In genomic region chr1:156493749-156494148, GRCh38 we compare ENCODE assay signal across 11 cellular contexts. TPM values are rescaled to one million over a fixed set of nuclear protein-coding genes. Genes with fewer than 3 reads are reported as not detected.
A peak's percentile ranks its signal among the peaks of the same experiment; 100 is the strongest.
DNase-seq lines count a peak whose midpoint lies in the region; ATAC-seq and TF ChIP-seq lines count a peak whose summit lies in the region.
"Had no signal": no experiment of that assay in that cellular context is flagged by ENCODE, and none has a peak within 500 bp of the region (broad histone marks: within the 10 kb centered on the region; RNA-seq: fewer than 3 reads in every experiment).

No MANE protein-coding gene starts in this region.

- H3K4me3 Mint-ChIP-seq in naive thymus-derived CD8-positive, alpha-beta T cell: peak overlapping the region; percentile 50 to 80 (median 58)
- H3K4me3 Mint-ChIP-seq in type B pancreatic cell: no peak overlapping the region

- H3K27me3 ChIP-seq in cardiac muscle cell: no peaks in the 10 kb centered on the region
- H3K27me3 ChIP-seq in ascending aorta: no peaks in the 10 kb centered on the region
- H3K27me3 ChIP-seq: BE2C had no signal

- H3K4me3 ChIP-seq in cardiac muscle cell: no peak overlapping the region
- peak overlapping the region; percentile 34 to 65 for H3K4me3 ChIP-seq in ascending aorta
- no peak overlapping the region for H3K4me3 ChIP-seq in urinary bladder (ENCODE audit: low read depth, low read length)

- no peak for ATAC-seq in left ventricle myocardium superior
- no peak for ATAC-seq in naive thymus-derived CD8-positive, alpha-beta T cell

- H3K36me3 ChIP-seq in cardiac muscle cell (no peaks in the 10 kb centered on the region), ascending aorta (peaks cover 0 to 9% of the 10 kb centered on the region in 2 donors), urinary bladder (ENCODE audit: insufficient read depth) (no peaks in the 10 kb centered on the region)

- POLR2A ChIA-PET in naive thymus-derived CD8-positive, alpha-beta T cell (lab: Charles Lee): interaction anchor here (1.5 to 15.0 kb wide), 3 partner anchors 5 to 88 kb away, joined by 3 to 359 read pairs (median 359); partner anchors contain the start of gene MEF2D

- H3K27ac ChIP-seq in cardiac muscle cell (peak overlapping the region; percentile 96), ascending aorta (peak overlapping the region; percentile 83 to 99), urinary bladder (ENCODE audit: low read depth) (peak overlapping the region; percentile 12)

- H3K4me1 Mint-ChIP-seq in naive thymus-derived CD8-positive, alpha-beta T cell: peaks cover 72 to 99% (median 99%) of the 10 kb centered on the region in 4 donors
- peaks cover 60% of the 10 kb centered on the region for H3K4me1 Mint-ChIP-seq in type B pancreatic cell (ENCODE audit: unreplicated experiment)

- TF ChIP-seq CTCF in cardiac muscle cell (IDR thresholded peaks at IDR 0.05; ENCODE audit: low read depth, low read length) (no peak), ascending aorta (IDR thresholded peaks at IDR 0.05) (no peak), type B pancreatic cell (conservative IDR thresholded peaks at IDR 0.05) (no peak)

- no peaks in the 10 kb centered on the region for H3K27me3 Mint-ChIP-seq in naive thymus-derived CD8-positive, alpha-beta T cell
- no peaks in the 10 kb centered on the region for H3K27me3 Mint-ChIP-seq in type B pancreatic cell

- H3K9me3 Mint-ChIP-seq in naive thymus-derived CD8-positive, alpha-beta T cell: no peaks in the 10 kb centered on the region
- no peaks in the 10 kb centered on the region for H3K9me3 Mint-ChIP-seq in type B pancreatic cell

- H3K36me3 Mint-ChIP-seq in naive thymus-derived CD8-positive, alpha-beta T cell: peaks cover 0 to 27% (median 4%) of the 10 kb centered on the region in 3 donors
- no peaks in the 10 kb centered on the region for H3K36me3 Mint-ChIP-seq in type B pancreatic cell

- H3K27ac Mint-ChIP-seq in naive thymus-derived CD8-positive, alpha-beta T cell: peak overlapping the region in 9 of 10 donors; percentile 69 to 99 (median 87)
- H3K27ac Mint-ChIP-seq in type B pancreatic cell: no peak overlapping the region

- H3K9me3 ChIP-seq in cardiac muscle cell (ENCODE audit: low read depth) (no peaks in the 10 kb centered on the region), ascending aorta (no peaks in the 10 kb centered on the region)
- H3K9me3 ChIP-seq: BE2C had no signal

- intact Hi-C loops in left ventricle myocardium superior (cut with micrococcal nuclease): no loop called here
- intact Hi-C loops in ascending aorta (cut with DNase I): no loop called here

- H3K4me1 ChIP-seq in cardiac muscle cell (ENCODE audit: low read depth) (peaks cover 93% of the 10 kb centered on the region), ascending aorta (peaks cover 67 to 97% of the 10 kb centered on the region in 2 donors), urinary bladder (ENCODE audit: insufficient read depth) (peaks cover 6% of the 10 kb centered on the region)

- DNase-seq in cardiac muscle cell (ENCODE audit: low read depth in 1 of 2, low spot score in 1 of 2): no peak
- no peak for DNase-seq in left ventricle myocardium superior
- DNase-seq in ascending aorta (ENCODE audit: low spot score in 2 of 2): no peak
- DNase-seq in naive thymus-derived CD8-positive, alpha-beta T cell: no peak
- no peak for DNase-seq in type B pancreatic cell (ENCODE audit: extremely low spot score, unreplicated experiment)
- DNase-seq in stimulated activated CD4-positive, alpha-beta T cell treated with anti-CD3 and anti-CD28 coated beads, Interleukin-4, amount 100 ng/mL, for 1 hour: no peak
- DNase-seq in NCI-H1436 (lab: John Stamatoyannopoulos, UW): no peak
- DNase-seq: activated naive CD4-positive, alpha-beta T cell treated with Interleukin-2 at 50 U/mL for 16 hours; BE2C; NCI-H1105 treated with DMSO at 0.1 percent for 48 hours had no signal

RNA-seq across cellular contexts. Expression of gene MEF2D, which starts 6.8 kb away (rescaled TPM):
- total RNA-seq in cardiac muscle cell: 35.9 and 64.6 TPM in 2 replicates
- 35.1 and 52.1 TPM in 2 replicates for polyA plus RNA-seq in cardiac muscle cell
- 116 TPM for total RNA-seq in left ventricle myocardium superior
- total RNA-seq in ascending aorta: 106 TPM
- total RNA-seq in naive thymus-derived CD8-positive, alpha-beta T cell: 10 to 100 TPM; 69.4 to 73.2 TPM
- 10 to 100 TPM in 1 of 3 donors, 1 to 10 TPM in 2; 6.4 to 12.6 (median 6.7) TPM for polyA plus RNA-seq in naive thymus-derived CD8-positive, alpha-beta T cell
- total RNA-seq in urinary bladder: 10.0 TPM
- polyA plus RNA-seq in urinary bladder: 55.5 TPM
- total RNA-seq in type B pancreatic cell (ENCODE audit: low replicate concordance): 20.7 and 26.1 TPM in 2 replicates

Comparison
In these comparisons a context has a peak if more than half of its experiments do, and no peak if none do; other contexts are left out.
1. H3K27ac ChIP-seq: peak in every context shown above with its lines; median percentile 96 in cardiac muscle cell; 91 in ascending aorta; 12 in urinary bladder.
2. H3K4me3 ChIP-seq: peak in ascending aorta (2 of 2); none in cardiac muscle cell (single experiment) and urinary bladder (single experiment).